In the genomic region with DNA sequence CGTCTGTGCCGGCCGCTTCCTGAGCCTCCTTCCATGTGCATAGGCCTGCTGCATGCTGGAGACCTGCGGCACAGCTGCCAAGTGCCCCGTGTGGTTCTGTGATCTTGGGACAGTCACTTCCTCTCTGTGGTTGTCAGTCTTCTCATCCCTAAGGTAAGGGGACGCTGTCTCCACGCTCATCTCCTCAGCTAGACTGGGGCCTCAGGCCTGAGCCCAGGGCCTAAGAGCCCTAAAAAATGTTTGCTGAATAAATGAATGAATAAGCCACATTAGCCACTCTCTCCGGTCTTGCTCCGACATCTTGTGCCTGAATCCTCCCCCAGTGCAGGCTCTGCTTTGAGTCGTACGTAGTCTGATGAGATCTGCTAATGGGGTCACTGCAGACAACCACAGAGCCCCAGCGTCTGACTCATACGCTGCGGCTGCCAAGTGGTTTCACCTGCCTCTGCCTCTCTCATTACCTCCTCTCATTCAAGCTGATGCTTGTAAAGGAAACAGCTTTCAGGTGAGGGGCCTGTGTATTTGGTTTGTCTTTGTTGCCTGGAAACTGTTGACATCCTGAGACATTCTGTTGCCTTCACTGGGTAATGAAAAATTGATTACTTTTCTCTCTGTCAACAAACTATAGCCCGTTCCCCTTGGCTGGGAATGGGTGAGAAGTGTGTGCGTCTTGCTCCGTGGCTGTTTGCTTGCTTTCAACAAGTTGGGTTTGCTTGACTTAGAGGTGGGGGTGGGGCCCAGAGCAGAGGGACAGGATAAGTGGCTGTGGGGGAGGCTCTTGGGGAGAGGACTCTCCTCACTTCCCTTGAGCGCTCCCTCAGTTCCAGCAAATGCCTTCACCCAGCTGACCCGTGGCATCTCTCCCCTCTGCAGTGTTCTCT, we compare ENCODE assay signal across 8 cellular contexts. TPM values are rescaled to one million over a fixed set of nuclear protein-coding genes. Genes with fewer than 3 reads are reported as not detected.
DNase-seq lines count a peak whose midpoint lies in the region; ATAC-seq, FAIRE-seq and TF ChIP-seq lines count a peak whose summit lies in the region.

No MANE protein-coding gene starts in this region.

- H3K36me3 ChIP-seq in endodermal cell (ENCODE audit: control insufficient read depth, insufficient read depth, low read length) (no peaks in the 10 kb centered on the region), small intestine (ENCODE audit: control insufficient read depth in 2 of 2, insufficient read depth in 2 of 2, low read length in 2 of 2) (no peaks in the 10 kb centered on the region)

- no peaks in the 10 kb centered on the region for H3K27me3 ChIP-seq in endodermal cell (ENCODE audit: control insufficient read depth, insufficient read depth, low read length, poor library complexity, severe bottlenecking)
- H3K27me3 ChIP-seq in small intestine (ENCODE audit: control insufficient read depth in 2 of 2, insufficient read depth in 2 of 2, low read length in 2 of 2), result no peaks in the 10 kb centered on the region

- H3K36me3 Mint-ChIP-seq in endodermal cell (ENCODE audit: low read depth), result no peaks in the 10 kb centered on the region

- peak overlapping the region; percentile 21 for H3K4me3 Mint-ChIP-seq in endodermal cell

- peak overlapping the region; percentile 36 for H3K9ac ChIP-seq in endodermal cell (ENCODE audit: extremely low read depth, low read length, poor library complexity, severe bottlenecking)

- FAIRE-seq in small intestine (lab: Jason Lieb, UNC), result no peak

- peak; percentile 87 for DNase-seq in NCI-H226
- peak; percentile 68 to 78 for DNase-seq in activated CD8-positive, alpha-beta memory T cell treated with anti-CD3 and anti-CD28 coated beads for 1 hour (ENCODE audit: extremely low read depth in 1 of 2, low read depth in 1 of 2)
- DNase-seq in endodermal cell, result peak; percentile 58
- DNase-seq in small intestine, result peak; percentile 74
- no peak for DNase-seq in NCI-H446 treated with DMSO at 0.1 percent for 48 hours (lab: John Stamatoyannopoulos, UW)

- no peak overlapping the region for H3K27ac ChIP-seq in endodermal cell (ENCODE audit: low read depth, low read length)
- H3K27ac ChIP-seq in small intestine (ENCODE audit: low read depth in 1 of 2, low read length in 1 of 2), result peak overlapping the region; percentile 38 to 86

- peaks cover 30% of the 10 kb centered on the region for H3K4me1 Mint-ChIP-seq in endodermal cell

- H3K9me3 Mint-ChIP-seq in endodermal cell, result no peaks in the 10 kb centered on the region

- 87 to 92% methylated on average over 9 to 19 of the region's 19 CpGs for WGBS in endodermal cell (ENCODE audit: insufficient coverage in 1 of 2, insufficient read length in 1 of 2), 2 experiments
- WGBS in small intestine, 3 donors, result 33 to 51% (median 38%) methylated on average over 19 of the region's 19 CpGs

- peaks cover 29% of the 10 kb centered on the region for H3K4me1 ChIP-seq in endodermal cell (ENCODE audit: control insufficient read depth, insufficient read depth, low read length)
- H3K4me1 ChIP-seq in small intestine (ENCODE audit: control insufficient read depth in 2 of 2, insufficient read depth in 1 of 2, low read depth in 1 of 2, low read length in 1 of 2), result peaks cover 0 to 3% of the 10 kb centered on the region in 2 donors

- H3K4me3 ChIP-seq in endodermal cell (ENCODE audit: low read length) (no peak overlapping the region), small intestine (ENCODE audit: low read depth in 1 of 2, low read length in 2 of 2) (no peak overlapping the region)

- no peaks in the 10 kb centered on the region for H3K9me3 ChIP-seq in endodermal cell (ENCODE audit: control insufficient read depth, low read length)
- no peaks in the 10 kb centered on the region for H3K9me3 ChIP-seq in small intestine (ENCODE audit: control insufficient read depth, low read depth)

- H3K27ac Mint-ChIP-seq in endodermal cell, result peak overlapping the region; percentile 46

- ATAC-seq in GM21515 (IDR thresholded peaks at IDR 0.05; ENCODE audit: unreplicated experiment) (peak; percentile 54), HG03175 (IDR thresholded peaks at IDR 0.05; ENCODE audit: unreplicated experiment) (no peak), GM21381 (IDR thresholded peaks at IDR 0.05; ENCODE audit: unreplicated experiment) (no peak)

- H3K27me3 Mint-ChIP-seq in endodermal cell (ENCODE audit: insufficient read depth), result peaks cover 25% of the 10 kb centered on the region

- TF ChIP-seq CTCF in endodermal cell (conservative IDR thresholded peaks at IDR 0.05), result no peak

RNA-seq across cellular contexts. Expression of a gene that starts 15.9 kb away (rescaled TPM):
- 1,000 to 10,000 TPM; 1,560 to 1,563 TPM for total RNA-seq in endodermal cell
- 2,242 TPM for polyA plus RNA-seq in endodermal cell (2013, experiment 1 of 2)
- polyA plus RNA-seq in endodermal cell (2013, experiment 2 of 2), result 2,014 TPM
- 1,000 to 10,000 TPM in 2 of 3 donors, 100 to 1,000 TPM in 1; 975 to 2,388 (median 1,802) TPM for polyA plus RNA-seq in small intestine

RNA-seq across cellular contexts. Expression of a gene that starts 54.3 kb away (rescaled TPM):
- 10 to 100 TPM; 53.4 to 82.6 TPM for total RNA-seq in endodermal cell
- polyA plus RNA-seq in endodermal cell (2013, experiment 1 of 2), result 58.7 TPM
- 62.1 TPM for polyA plus RNA-seq in endodermal cell (2013, experiment 2 of 2)
- 10 to 100 TPM in 1 of 3 donors, 1 to 10 TPM in 2; 1.1 to 12.1 (median 1.3) TPM for polyA plus RNA-seq in small intestine
